Comparison of ENCODE assay signal across 1 cellular context in the genomic region with DNA sequence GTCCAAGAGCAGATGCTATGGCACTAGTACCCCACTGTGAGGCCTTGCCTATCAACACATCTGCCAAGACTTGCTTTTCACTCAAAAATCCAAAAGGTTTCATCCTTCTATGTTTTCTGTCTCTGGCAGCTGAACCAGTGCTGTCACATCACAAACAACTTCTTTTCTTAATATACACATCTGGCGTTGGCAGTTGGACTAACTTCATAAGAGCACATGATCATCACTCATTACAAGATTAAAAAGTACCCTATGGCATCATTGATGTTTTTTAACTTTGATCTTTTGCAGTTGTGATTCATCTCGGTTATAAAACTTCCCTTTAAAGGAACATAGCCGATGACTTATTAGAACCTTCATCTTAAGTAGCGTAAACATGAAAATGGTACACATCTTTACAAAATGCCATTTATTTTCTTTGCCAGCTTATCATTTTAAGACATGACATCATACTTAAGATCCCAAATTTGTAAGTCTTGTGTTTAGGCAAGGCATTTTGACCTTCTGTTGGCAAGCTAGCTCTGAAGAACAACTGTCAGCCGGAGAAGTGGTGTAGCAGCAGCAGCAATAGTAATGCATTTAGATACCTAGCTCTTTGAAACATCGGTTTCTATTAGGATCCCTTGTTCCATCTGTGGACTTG.
TF ChIP-seq lines count a peak whose summit lies in the region.

No MANE protein-coding gene starts in this region.

TF ChIP-seq in IMR-90, 13 proteins besides CTCF, POLR2A, EP300 and RAD21:
- peak; percentile 22; the same call in 1 of the 2 replicates for TF ChIP-seq USF2 (IDR thresholded peaks at IDR 0.05; ENCODE audit: low read depth, low read length)
- TF ChIP-seq NFE2L2 (IDR thresholded peaks at IDR 0.05; ENCODE audit: low read depth, low read length): no peak
- no peak for TF ChIP-seq SMC3 (IDR thresholded peaks at IDR 0.05; ENCODE audit: low read depth, low read length)
